Comparison of ENCODE assay signal across 8 cellular contexts in genomic region chr1:20361805-20362381, GRCh38.
A peak's percentile ranks its signal among the peaks of the same experiment; 100 is the strongest.
DNase-seq lines count a peak whose midpoint lies in the region; ATAC-seq and TF ChIP-seq lines count a peak whose summit lies in the region.

No MANE protein-coding gene starts in this region.

- H3K27ac ChIP-seq in fibroblast of lung (ENCODE audit: insufficient read depth, low read length) (no peak overlapping the region), neutrophil (no peak overlapping the region)

- peaks cover 34% of the 10 kb centered on the region for H3K27me3 ChIP-seq in fibroblast of lung (ENCODE audit: control insufficient read depth, insufficient read depth, low read length)
- peaks cover 88% of the 10 kb centered on the region for H3K27me3 ChIP-seq in neutrophil

- H3K4me2 ChIP-seq in fibroblast of lung (ENCODE audit: extremely low read depth, insufficient read depth, low read length) = no peak overlapping the region

- TF ChIP-seq CTCF in fibroblast of lung (conservative IDR thresholded peaks at IDR 0.05 in 1 of 2, IDR thresholded peaks at IDR 0.05 in 1 of 2; ENCODE audit: low read depth in 1 of 2, low read length in 2 of 2) (peak; percentile 79 to 93), neutrophil (IDR thresholded peaks at IDR 0.05) (peak; percentile 24)

- H2AFZ ChIP-seq in fibroblast of lung (ENCODE audit: low read length) = no peak overlapping the region

- ATAC-seq in GM18870 (IDR thresholded peaks at IDR 0.05; ENCODE audit: unreplicated experiment) = no peak
- ATAC-seq in HG03135 (IDR thresholded peaks at IDR 0.05; ENCODE audit: unreplicated experiment) = no peak

- no peak overlapping the region for H3K4me3 ChIP-seq in fibroblast of lung (replicated peaks in 1 of 4; ENCODE audit: control extremely low read depth in 1 of 4, insufficient read depth in 1 of 4, low read depth in 3 of 4, low read length in 4 of 4)
- H3K4me3 ChIP-seq in neutrophil (ENCODE audit: low read depth in 1 of 2, low read length in 1 of 2) = no peak overlapping the region

- H3K36me3 ChIP-seq in fibroblast of lung (ENCODE audit: control insufficient read depth, insufficient read depth, low read length) = no peaks in the 10 kb centered on the region
- H3K36me3 ChIP-seq in neutrophil = no peaks in the 10 kb centered on the region

- DNase-seq in DMS153 (lab: John Stamatoyannopoulos, UW) = peak; percentile 64
- peak; percentile 92 for DNase-seq in HuH-7.5 (ENCODE audit: low spot score)
- DNase-seq in UCSD-AML1 (lab: John Stamatoyannopoulos, UW; ENCODE audit: unreplicated experiment) = peak; percentile 27
- peak; percentile 22 to 57 for DNase-seq in fibroblast of lung (ENCODE audit: low read depth in 2 of 2)
- DNase-seq in NCI-H1048 (lab: John Stamatoyannopoulos, UW) = no peak

- no peak overlapping the region for H3K9ac ChIP-seq in fibroblast of lung (ENCODE audit: insufficient read depth, low read length)

- H3K79me2 ChIP-seq in fibroblast of lung (ENCODE audit: control insufficient read depth, insufficient read depth, low read length) = no peaks in the 10 kb centered on the region

- no peaks in the 10 kb centered on the region for H4K20me1 ChIP-seq in fibroblast of lung (ENCODE audit: control insufficient read depth, extremely low read depth, insufficient read depth, low read length)

- H3K9me3 ChIP-seq in fibroblast of lung (ENCODE audit: control insufficient read depth, insufficient read depth, low read depth, low read length) (no peaks in the 10 kb centered on the region), neutrophil (no peaks in the 10 kb centered on the region)

- peaks cover 13% of the 10 kb centered on the region for H3K4me1 ChIP-seq in fibroblast of lung (ENCODE audit: control insufficient read depth, extremely low read depth, insufficient read depth, low read length)
- H3K4me1 ChIP-seq in neutrophil (ENCODE audit: control insufficient read depth in 1 of 2, insufficient read depth in 1 of 2, low read depth in 1 of 2, low read length in 1 of 2) = no peaks in the 10 kb centered on the region
